ENCODE assay signal across 1 cellular context in genomic region chr1:231194843-231195516, GRCh38.
TF ChIP-seq lines count a peak whose summit lies in the region.

No MANE protein-coding gene starts in this region.

TF ChIP-seq in K562, 482 proteins besides CTCF, POLR2A, EP300 and RAD21 (continued from another document):
- TF ChIP-seq, protein P1, sequence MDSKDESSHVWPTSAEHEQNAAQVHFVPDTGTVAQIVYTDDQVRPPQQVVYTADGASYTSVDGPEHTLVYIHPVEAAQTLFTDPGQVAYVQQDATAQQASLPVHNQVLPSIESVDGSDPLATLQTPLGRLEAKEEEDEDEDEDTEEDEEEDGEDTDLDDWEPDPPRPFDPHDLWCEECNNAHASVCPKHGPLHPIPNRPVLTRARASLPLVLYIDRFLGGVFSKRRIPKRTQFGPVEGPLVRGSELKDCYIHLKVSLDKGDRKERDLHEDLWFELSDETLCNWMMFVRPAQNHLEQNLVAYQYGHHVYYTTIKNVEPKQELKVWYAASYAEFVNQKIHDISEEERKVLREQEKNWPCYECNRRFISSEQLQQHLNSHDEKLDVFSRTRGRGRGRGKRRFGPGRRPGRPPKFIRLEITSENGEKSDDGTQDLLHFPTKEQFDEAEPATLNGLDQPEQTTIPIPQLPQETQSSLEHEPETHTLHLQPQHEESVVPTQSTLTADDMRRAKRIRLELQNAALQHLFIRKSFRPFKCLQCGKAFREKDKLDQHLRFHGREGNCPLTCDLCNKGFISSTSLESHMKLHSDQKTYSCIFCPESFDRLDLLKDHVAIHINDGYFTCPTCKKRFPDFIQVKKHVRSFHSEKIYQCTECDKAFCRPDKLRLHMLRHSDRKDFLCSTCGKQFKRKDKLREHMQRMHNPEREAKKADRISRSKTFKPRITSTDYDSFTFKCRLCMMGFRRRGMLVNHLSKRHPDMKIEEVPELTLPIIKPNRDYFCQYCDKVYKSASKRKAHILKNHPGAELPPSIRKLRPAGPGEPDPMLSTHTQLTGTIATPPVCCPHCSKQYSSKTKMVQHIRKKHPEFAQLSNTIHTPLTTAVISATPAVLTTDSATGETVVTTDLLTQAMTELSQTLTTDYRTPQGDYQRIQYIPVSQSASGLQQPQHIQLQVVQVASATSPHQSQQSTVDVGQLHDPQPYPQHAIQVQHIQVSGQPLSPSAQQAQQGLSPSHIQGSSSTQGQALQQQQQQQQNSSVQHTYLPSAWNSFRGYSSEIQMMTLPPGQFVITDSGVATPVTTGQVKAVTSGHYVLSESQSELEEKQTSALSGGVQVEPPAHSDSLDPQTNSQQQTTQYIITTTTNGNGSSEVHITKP (IDR thresholded peaks at IDR 0.05; ENCODE audit: partially characterized antibody): no peak
- TF ChIP-seq GATAD2A (IDR thresholded peaks at IDR 0.05): no peak
